Comparison of ENCODE assay signal across 8 cellular contexts in the genomic region with DNA sequence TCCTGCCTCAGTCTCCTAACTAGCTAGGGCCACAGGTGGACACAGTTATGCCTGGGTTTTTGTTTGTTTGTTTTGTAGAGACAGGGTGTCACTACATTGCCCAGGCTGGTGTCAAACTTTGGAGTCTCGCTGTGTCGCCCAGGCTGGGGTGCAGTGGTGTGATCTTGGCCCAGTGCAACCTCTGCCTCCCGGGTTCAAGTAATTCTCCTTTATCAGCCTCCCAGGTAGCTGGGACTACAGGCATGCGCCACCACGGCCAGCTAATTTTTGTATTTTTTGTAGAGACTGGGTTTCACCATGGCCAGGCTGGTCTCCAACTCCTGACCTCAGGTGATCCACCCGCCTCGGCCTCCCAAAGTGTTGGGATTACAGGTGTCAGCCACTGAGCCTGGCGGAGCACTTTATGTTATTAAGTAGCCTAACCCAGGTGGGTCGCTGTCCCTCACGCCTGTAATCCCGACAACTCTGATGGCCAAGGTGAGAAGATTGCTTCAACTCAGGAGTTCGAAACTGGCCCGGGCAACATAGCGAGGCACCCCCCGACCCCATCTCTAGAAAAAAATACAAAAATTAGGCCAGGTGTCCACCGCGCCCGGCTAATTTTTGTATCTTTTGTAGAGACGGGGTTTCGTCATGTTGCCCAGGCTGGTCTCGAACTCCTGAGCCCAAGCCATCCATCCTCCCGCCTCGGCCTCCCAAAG.
DNase-seq lines count a peak whose midpoint lies in the region; ATAC-seq and TF ChIP-seq lines count a peak whose summit lies in the region.
"Not testable (repeated sequence)": the region's sequence is repeated elsewhere in the genome, so short reads cannot be mapped to it uniquely, and the experiment has no call there.

No MANE protein-coding gene starts in this region.

- not testable (repeated sequence) for H3K27me3 ChIP-seq in SJCRH30, neural progenitor cell

- peak overlapping the region; percentile 69 for H3K9ac ChIP-seq in neural progenitor cell

- H3K9me3 ChIP-seq in SJCRH30 (replicated peaks); neural progenitor cell (ENCODE audit: low read depth): not testable (repeated sequence)

- H4K20me1 ChIP-seq in neural progenitor cell (ENCODE audit: low read depth), result not testable (repeated sequence)

- peak overlapping the region; percentile 97 for H3K4me3 Mint-ChIP-seq in activated naive CD4-positive, alpha-beta T cell treated with anti-CD3 and anti-CD28 coated beads, Interleukin-2, amount 10 ng/mL, durations not matched to agents 7 days and 5 days
- peak overlapping the region; percentile 88 to 89 for H3K4me3 Mint-ChIP-seq in effector memory CD8-positive, alpha-beta T cell
- peak overlapping the region; percentile 98 for H3K4me3 Mint-ChIP-seq in neural progenitor cell
- peak overlapping the region; percentile 94 for H3K4me3 Mint-ChIP-seq in stimulated activated naive CD8-positive, alpha-beta T cell treated with anti-CD3 and anti-CD28 coated beads, Interleukin-15, amount 100 ng/mL, for 72 hours

- not testable (repeated sequence) for TF ChIP-seq CTCF in AG10803 (conservative IDR thresholded peaks at IDR 0.05; ENCODE audit: low read length); HFF-Myc (IDR thresholded peaks at IDR 0.05; ENCODE audit: low read depth, low read length, missing control alignments); neural progenitor cell (IDR thresholded peaks at IDR 0.05)

- not testable (repeated sequence) for H3K27me3 Mint-ChIP-seq in activated naive CD4-positive, alpha-beta T cell treated with anti-CD3 and anti-CD28 coated beads, Interleukin-2, amount 10 ng/mL, durations not matched to agents 7 days and 5 days; effector memory CD8-positive, alpha-beta T cell; neural progenitor cell (ENCODE audit: insufficient read depth, low read depth); stimulated activated naive CD8-positive, alpha-beta T cell treated with anti-CD3 and anti-CD28 coated beads, Interleukin-15, amount 100 ng/mL, for 72 hours

- H3K4me2 ChIP-seq in neural progenitor cell, result peak overlapping the region; percentile 74

- not testable (repeated sequence) for H3F3A ChIP-seq in neural progenitor cell (ENCODE audit: low read depth)

- ATAC-seq in effector memory CD8-positive, alpha-beta T cell (replicated peaks); stimulated activated naive CD8-positive, alpha-beta T cell treated with anti-CD3 and anti-CD28 coated beads, Interleukin-15, amount 100 ng/mL, for 72 hours: not testable (repeated sequence)

- peak overlapping the region; percentile 85 for H3K27ac ChIP-seq in SJCRH30
- not testable (repeated sequence) for H3K27ac ChIP-seq in neural progenitor cell

- not testable (repeated sequence) for H3K36me3 ChIP-seq in SJCRH30, neural progenitor cell

- H3K4me1 Mint-ChIP-seq in activated naive CD4-positive, alpha-beta T cell treated with anti-CD3 and anti-CD28 coated beads, Interleukin-2, amount 10 ng/mL, durations not matched to agents 7 days and 5 days, result peaks cover 15% of the 10 kb centered on the region
- H3K4me1 Mint-ChIP-seq in effector memory CD8-positive, alpha-beta T cell (ENCODE audit: low read depth in 2 of 2); neural progenitor cell; stimulated activated naive CD8-positive, alpha-beta T cell treated with anti-CD3 and anti-CD28 coated beads, Interleukin-15, amount 100 ng/mL, for 72 hours: not testable (repeated sequence)

- not testable (repeated sequence) for H2AFZ ChIP-seq in neural progenitor cell (replicated peaks)

- H3K27ac Mint-ChIP-seq in activated naive CD4-positive, alpha-beta T cell treated with anti-CD3 and anti-CD28 coated beads, Interleukin-2, amount 10 ng/mL, durations not matched to agents 7 days and 5 days, result peak overlapping the region; percentile 99
- H3K27ac Mint-ChIP-seq in effector memory CD8-positive, alpha-beta T cell, result peak overlapping the region in 1 of 2 donors; percentile 100
- H3K27ac Mint-ChIP-seq in neural progenitor cell; stimulated activated naive CD8-positive, alpha-beta T cell treated with anti-CD3 and anti-CD28 coated beads, Interleukin-15, amount 100 ng/mL, for 72 hours: not testable (repeated sequence)

- H3K9me3 Mint-ChIP-seq in activated naive CD4-positive, alpha-beta T cell treated with anti-CD3 and anti-CD28 coated beads, Interleukin-2, amount 10 ng/mL, durations not matched to agents 7 days and 5 days; effector memory CD8-positive, alpha-beta T cell; neural progenitor cell; stimulated activated naive CD8-positive, alpha-beta T cell treated with anti-CD3 and anti-CD28 coated beads, Interleukin-15, amount 100 ng/mL, for 72 hours: not testable (repeated sequence)

- CTCF ChIA-PET in activated naive CD4-positive, alpha-beta T cell treated with anti-CD3 and anti-CD28 coated beads, Interleukin-2, amount 10 ng/mL, durations not matched to agents 7 days and 5 days (lab: Charles Lee), result not testable (repeated sequence)

- not testable (repeated sequence) for H3K36me3 Mint-ChIP-seq in activated naive CD4-positive, alpha-beta T cell treated with anti-CD3 and anti-CD28 coated beads, Interleukin-2, amount 10 ng/mL, durations not matched to agents 7 days and 5 days; neural progenitor cell
- peaks cover 13% of the 10 kb centered on the region for H3K36me3 Mint-ChIP-seq in effector memory CD8-positive, alpha-beta T cell (ENCODE audit: insufficient read depth)

- not testable (repeated sequence) for DNase-seq in AG10803 (ENCODE audit: low read depth); HFF-Myc (ENCODE audit: extremely low read depth, low read depth); SJCRH30; activated naive CD4-positive, alpha-beta T cell treated with anti-CD3 and anti-CD28 coated beads, Interleukin-2, amount 10 ng/mL, durations not matched to agents 7 days and 5 days; effector memory CD8-positive, alpha-beta T cell; neural progenitor cell (ENCODE audit: low spot score); stimulated activated naive CD8-positive, alpha-beta T cell treated with anti-CD3 and anti-CD28 coated beads, Interleukin-15, amount 100 ng/mL, for 72 hours

- peaks cover 13% of the 10 kb centered on the region for H3K79me2 ChIP-seq in neural progenitor cell (ENCODE audit: low read depth)

- not testable (repeated sequence) for H3K4me1 ChIP-seq in SJCRH30, neural progenitor cell

- H3K4me3 ChIP-seq in AG10803 (ENCODE audit: low read length) (peak overlapping the region; percentile 68), HFF-Myc (replicated peaks; ENCODE audit: low read depth, low read length) (peak overlapping the region; percentile 64), SJCRH30 (peak overlapping the region; percentile 95), iPS-11a (ENCODE audit: low read depth, low read length) (peak overlapping the region; percentile 63), neural progenitor cell (peak overlapping the region; percentile 67)
